In genomic region chr2:127408807-127409099, GRCh38 we compare ENCODE assay signal across 10 cellular contexts. TPM values are rescaled to one million over a fixed set of nuclear protein-coding genes. Genes with fewer than 3 reads are reported as not detected.
DNase-seq lines count a peak whose midpoint lies in the region; ATAC-seq, FAIRE-seq and TF ChIP-seq lines count a peak whose summit lies in the region.
"Had no signal": no experiment of that assay in that cellular context is flagged by ENCODE, and none has a peak within 500 bp of the region (broad histone marks: within the 10 kb centered on the region; RNA-seq: fewer than 3 reads in every experiment).

No MANE protein-coding gene starts in this region.

- intact Hi-C loops in HCT116 (cut with micrococcal nuclease), result no loop called here
- intact Hi-C loops in activated B cell treated with CpG ODN at 0.5 μM for 24 hours (cut with micrococcal nuclease), result loop anchor here (1.0 to 2.0 kb wide), 2 partner anchors 14 to 21 kb away; partner anchors contain the start of gene MAP3K2

- H3K9me3 Mint-ChIP-seq in activated B cell treated with CpG ODN at 0.5 μM for 24 hours, result no peaks in the 10 kb centered on the region
- peaks cover 2% of the 10 kb centered on the region for H3K9me3 Mint-ChIP-seq in stimulated activated memory B cell treated with anti-CD40 and anti-IgM and Interleukin-4, amounts not matched to agents 10 μg/mL and 1 μg/mL and 100 μg/mL, for 72 hours

- peaks cover 57% of the 10 kb centered on the region for H3K4me1 Mint-ChIP-seq in activated B cell treated with CpG ODN at 0.5 μM for 24 hours
- H3K4me1 Mint-ChIP-seq in stimulated activated memory B cell treated with anti-CD40 and anti-IgM and Interleukin-4, amounts not matched to agents 10 μg/mL and 1 μg/mL and 100 μg/mL, for 72 hours, result peaks cover 49% of the 10 kb centered on the region

- no peak overlapping the region for H3K27ac ChIP-seq in HCT116 (ENCODE audit: low read depth, low read length)

- TF ChIP-seq POLR2A in HCT116 (IDR thresholded peaks at IDR 0.05; ENCODE audit: borderline replicate concordance, extremely low read depth, insufficient read depth, insufficient read length), result no peak

- TF ChIP-seq CTCF in HCT116 (IDR thresholded peaks at IDR 0.05 in 2 of 3, conservative IDR thresholded peaks at IDR 0.05 in 1 of 3; ENCODE audit: borderline replicate concordance in 1 of 3, insufficient read depth in 1 of 3, low read depth in 2 of 3, low read length in 2 of 3) (no peak), activated B cell treated with CpG ODN at 0.5 μM for 24 hours (IDR thresholded peaks at IDR 0.05) (no peak)

- H4K20me1 ChIP-seq in HCT116 (ENCODE audit: insufficient read depth), result no peaks in the 10 kb centered on the region

- H3K27ac Mint-ChIP-seq in activated B cell treated with CpG ODN at 0.5 μM for 24 hours, result no peak overlapping the region
- no peak overlapping the region for H3K27ac Mint-ChIP-seq in stimulated activated memory B cell treated with anti-CD40 and anti-IgM and Interleukin-4, amounts not matched to agents 10 μg/mL and 1 μg/mL and 100 μg/mL, for 72 hours

- no peak overlapping the region for H2AFZ ChIP-seq in HCT116 (ENCODE audit: low read depth, low read length, poor library complexity, severe bottlenecking)

- no peaks in the 10 kb centered on the region for H3K79me2 ChIP-seq in HCT116 (ENCODE audit: insufficient read depth, low read length)

- ATAC-seq in HCT116 (no peak), activated B cell treated with CpG ODN at 0.5 μM for 24 hours (ENCODE audit: low read depth) (no peak), GM21723 (IDR thresholded peaks at IDR 0.05; ENCODE audit: unreplicated experiment) (no peak), GM19452 (IDR thresholded peaks at IDR 0.05; ENCODE audit: unreplicated experiment) (no peak)
- ATAC-seq in stimulated activated memory B cell treated with anti-CD40 and anti-IgM and Interleukin-4, amounts not matched to agents 10 μg/mL and 1 μg/mL and 100 μg/mL, for 72 hours, result no peak

- RAD21 ChIA-PET in HCT116 (lab: Charles Lee; ENCODE audit: low non-redundant PET in 1 of 2, low total read pairs in 2 of 2, uncharacterized antibody in 2 of 2, unreplicated experiment in 2 of 2), result no interaction called here

- H3K36me3 Mint-ChIP-seq in activated B cell treated with CpG ODN at 0.5 μM for 24 hours (ENCODE audit: low read depth), result no peaks in the 10 kb centered on the region
- no peaks in the 10 kb centered on the region for H3K36me3 Mint-ChIP-seq in stimulated activated memory B cell treated with anti-CD40 and anti-IgM and Interleukin-4, amounts not matched to agents 10 μg/mL and 1 μg/mL and 100 μg/mL, for 72 hours

- H3K4me2 ChIP-seq in HCT116 (ENCODE audit: low read length), result peak overlapping the region; percentile 76

- TF ChIP-seq RAD21 in HCT116 (IDR thresholded peaks at IDR 0.05; ENCODE audit: low read depth), result no peak

- FAIRE-seq in GM19239 (lab: Jason Lieb, UNC), result no peak
- FAIRE-seq: islet of Langerhans had no signal

- no peak for DNase-seq in HCT116 (ENCODE audit: low read depth, low spot score)
- no peak for DNase-seq in activated B cell treated with CpG ODN at 0.5 μM for 24 hours
- no peak for DNase-seq in GM19239 (ENCODE audit: insufficient read length, low spot score)
- no peak for DNase-seq in NCI-H1105 treated with DMSO at 0.1 percent for 48 hours (lab: John Stamatoyannopoulos, UW)

- H3K36me3 ChIP-seq in HCT116 (ENCODE audit: control insufficient read depth in 1 of 2, insufficient read depth in 2 of 2, low read length in 2 of 2), result no peaks in the 10 kb centered on the region

- peak overlapping the region; percentile 65 for H3K4me3 Mint-ChIP-seq in activated B cell treated with CpG ODN at 0.5 μM for 24 hours
- peak overlapping the region; percentile 67 for H3K4me3 Mint-ChIP-seq in stimulated activated memory B cell treated with anti-CD40 and anti-IgM and Interleukin-4, amounts not matched to agents 10 μg/mL and 1 μg/mL and 100 μg/mL, for 72 hours

- POLR2A ChIA-PET in HCT116 (lab: Charles Lee), result no interaction called here
- POLR2A ChIA-PET in activated B cell treated with CpG ODN at 0.5 μM for 24 hours (lab: Charles Lee), result interaction anchor here (2.9 kb wide), 1 partner anchor 20 kb away, joined by 15 read pairs; the partner anchor contains the start of gene MAP3K2

- CTCF ChIA-PET in HCT116 (lab: Charles Lee), result no interaction called here
- CTCF ChIA-PET in activated B cell treated with CpG ODN at 0.5 μM for 24 hours (lab: Charles Lee), result interaction anchor here (1.1 kb wide), 1 partner anchor 20 kb away, joined by 3 read pairs; no protein-coding TSS in a partner anchor

- H3K4me3 ChIP-seq in HCT116 (replicated peaks in 1 of 2; ENCODE audit: low read depth in 1 of 2, low read length in 2 of 2), result peak overlapping the region in 1 of 2 experiments; percentile 50; a peak in 2 of 4 replicates
- peak overlapping the region; percentile 57 for H3K4me3 ChIP-seq in iPS-11a (ENCODE audit: low read depth, low read length)

- H3K27me3 Mint-ChIP-seq in activated B cell treated with CpG ODN at 0.5 μM for 24 hours, result no peaks in the 10 kb centered on the region
- no peaks in the 10 kb centered on the region for H3K27me3 Mint-ChIP-seq in stimulated activated memory B cell treated with anti-CD40 and anti-IgM and Interleukin-4, amounts not matched to agents 10 μg/mL and 1 μg/mL and 100 μg/mL, for 72 hours

- BruUV-seq in HCT116 (replicated peaks; lab: Mats Ljungman, UMichigan), result no TSS peak

- peak overlapping the region; percentile 13; the same call in 1 of the 2 replicates for H3K9ac ChIP-seq in HCT116 (ENCODE audit: low read length)

- H3K4me1 ChIP-seq in HCT116 (ENCODE audit: control insufficient read depth in 1 of 2, insufficient read depth in 2 of 2, low read length in 2 of 2), result peaks cover 27 to 30% of the 10 kb centered on the region in 2 experiments

- peaks cover 37% of the 10 kb centered on the region for H3K27me3 ChIP-seq in HCT116 (ENCODE audit: insufficient read depth, low read length)

- no peaks in the 10 kb centered on the region for H3K9me2 ChIP-seq in HCT116 (ENCODE audit: insufficient read depth)

- no peaks in the 10 kb centered on the region for H3K9me3 ChIP-seq in HCT116 (ENCODE audit: control insufficient read depth in 1 of 2, insufficient read depth in 1 of 2, low read depth in 1 of 2, low read length in 2 of 2)

TF ChIP-seq in HCT116, 20 proteins besides CTCF, POLR2A, EP300 and RAD21:
- no peak for TF ChIP-seq SIN3A (IDR thresholded peaks at IDR 0.05; ENCODE audit: low read depth)
- no peak for TF ChIP-seq JUND (IDR thresholded peaks at IDR 0.05)
- TF ChIP-seq EZH2 (IDR thresholded peaks at IDR 0.05), result no peak
- no peak for TF ChIP-seq POLR2AphosphoS5 (IDR thresholded peaks at IDR 0.05; ENCODE audit: low read depth, low read length)
- no peak for TF ChIP-seq ATF3 (IDR thresholded peaks at IDR 0.05)
- TF ChIP-seq YY1 (IDR thresholded peaks at IDR 0.05; ENCODE audit: extremely low read depth, insufficient replicate concordance, low read depth, low read length), result no peak
- no peak for TF ChIP-seq CBX3 (IDR thresholded peaks at IDR 0.05; ENCODE audit: low read depth)
- no peak for TF ChIP-seq CEBPB (IDR thresholded peaks at IDR 0.05; ENCODE audit: low read depth)
- no peak for TF ChIP-seq EZH2phosphoT487 (IDR thresholded peaks at IDR 0.05; ENCODE audit: borderline replicate concordance)
- TF ChIP-seq SP1 (IDR thresholded peaks at IDR 0.05; ENCODE audit: low read depth), result no peak
- no peak for TF ChIP-seq ZNF274 (IDR thresholded peaks at IDR 0.05; ENCODE audit: low read depth, low read length)
- no peak for TF ChIP-seq REST (IDR thresholded peaks at IDR 0.05; ENCODE audit: low read depth)
- TF ChIP-seq ZFX (IDR thresholded peaks at IDR 0.05), result no peak
- TF ChIP-seq MAX (IDR thresholded peaks at IDR 0.05), result no peak
- no peak for TF ChIP-seq TCF7L2 (IDR thresholded peaks at IDR 0.05; ENCODE audit: borderline replicate concordance, extremely low read depth, insufficient read depth, insufficient read length)
- TF ChIP-seq SRF (IDR thresholded peaks at IDR 0.05; ENCODE audit: low read depth), result no peak
- TF ChIP-seq ELF1 (IDR thresholded peaks at IDR 0.05; ENCODE audit: borderline replicate concordance, low read depth), result no peak
- TF ChIP-seq FOSL1 (IDR thresholded peaks at IDR 0.05; ENCODE audit: low read depth), result no peak

RNA-seq across cellular contexts. Expression of gene PROC, which starts 9.5 kb away (rescaled TPM):
- not detected for total RNA-seq in HCT116 (2021; ENCODE audit: unreplicated experiment)
- polyA plus RNA-seq in HCT116 (2012), result not detected in 2 replicates
- not detected in 2 replicates for total RNA-seq in activated B cell treated with CpG ODN at 0.5 μM for 24 hours
- total RNA-seq: LHCN-M2 had no signal

RNA-seq across cellular contexts. Expression of gene MAP3K2, which starts 21.0 kb away (rescaled TPM):
- total RNA-seq in HCT116 (2021; ENCODE audit: unreplicated experiment), result 44.5 TPM
- 8.2 and 9.3 TPM in 2 replicates for polyA plus RNA-seq in HCT116 (2012)
- 63.1 and 77.7 TPM in 2 replicates for total RNA-seq in activated B cell treated with CpG ODN at 0.5 μM for 24 hours
